In genomic region chr20:38168791-38169589, GRCh38 we compare ENCODE assay signal across 1 cellular context.
TF ChIP-seq lines count a peak whose summit lies in the region.

No MANE protein-coding gene starts in this region.

TF ChIP-seq in HepG2, 621 proteins besides CTCF, POLR2A, EP300 and RAD21 (continued from another document):
- no peak for TF ChIP-seq MATR3 (CRISPR knock-in tag; IDR thresholded peaks at IDR 0.05)
- peak; percentile 29; the same call in 1 of the 2 replicates for TF ChIP-seq MED1 (CRISPR knock-in tag; IDR thresholded peaks at IDR 0.05)
- peak; percentile 36; the same call in 1 of the 2 replicates for TF ChIP-seq NR2F2 (IDR thresholded peaks at IDR 0.05; ENCODE audit: borderline replicate concordance, low read depth)
- no peak for TF ChIP-seq ZNF660 (CRISPR knock-in tag; IDR thresholded peaks at IDR 0.05; ENCODE audit: borderline replicate concordance, low read depth)
- TF ChIP-seq ZNF138 (CRISPR knock-in tag; IDR thresholded peaks at IDR 0.05; ENCODE audit: low read depth): no peak
- TF ChIP-seq NR2C2 (CRISPR knock-in tag; IDR thresholded peaks at IDR 0.05; ENCODE audit: borderline replicate concordance): peak; percentile 82
- TF ChIP-seq PAXIP1 (CRISPR knock-in tag; conservative IDR thresholded peaks at IDR 0.05): peak; percentile 70
- TF ChIP-seq ZNF232 (CRISPR knock-in tag; IDR thresholded peaks at IDR 0.05; ENCODE audit: borderline replicate concordance): peak; percentile 68; the same call in 1 of the 2 replicates
- TF ChIP-seq PHF8 (CRISPR knock-in tag; IDR thresholded peaks at IDR 0.05): 0 out of 2 replicates have a peak, but pooled peaks have one; percentile 29
- TF ChIP-seq SOX13 (IDR thresholded peaks at IDR 0.05): no peak
- TF ChIP-seq SOX13 (CRISPR knock-in tag; conservative IDR thresholded peaks at IDR 0.05 in 1 of 2, IDR thresholded peaks at IDR 0.05 in 1 of 2): peak in 1 of 2 experiments; percentile 56; a peak in 1 of 4 replicates
- TF ChIP-seq ZNF253 (CRISPR knock-in tag; IDR thresholded peaks at IDR 0.05; ENCODE audit: borderline replicate concordance): no peak
- TF ChIP-seq ZBTB37 (CRISPR knock-in tag; IDR thresholded peaks at IDR 0.05): no peak
- peak; percentile 99 for TF ChIP-seq ZKSCAN8 (CRISPR knock-in tag; IDR thresholded peaks at IDR 0.05; ENCODE audit: borderline replicate concordance)
- TF ChIP-seq ETV5 (CRISPR knock-in tag; IDR thresholded peaks at IDR 0.05; ENCODE audit: borderline replicate concordance): peak; percentile 91
- TF ChIP-seq TEAD3 (CRISPR knock-in tag; optimal IDR thresholded peaks at IDR 0.05; ENCODE audit: borderline replicate concordance): peak; percentile 61
- TF ChIP-seq FOSL2 (CRISPR knock-in tag; IDR thresholded peaks at IDR 0.05): peak; percentile 46
- no peak for TF ChIP-seq ZNF720 (CRISPR knock-in tag; IDR thresholded peaks at IDR 0.05)
- TF ChIP-seq RXRA (CRISPR knock-in tag; IDR thresholded peaks at IDR 0.05): 0 out of 2 replicates have a peak, but pooled peaks have one; percentile 55
- TF ChIP-seq ZNF761 (CRISPR knock-in tag; conservative IDR thresholded peaks at IDR 0.05): no peak
- no peak for TF ChIP-seq MED13 (CRISPR knock-in tag; IDR thresholded peaks at IDR 0.05)
- no peak for TF ChIP-seq TCF7 (IDR thresholded peaks at IDR 0.05; ENCODE audit: low read depth)
- no peak for TF ChIP-seq EEA1 (CRISPR knock-in tag; IDR thresholded peaks at IDR 0.05; ENCODE audit: borderline replicate concordance)
- no peak for TF ChIP-seq RFX1 (IDR thresholded peaks at IDR 0.05)
- TF ChIP-seq FOXC1 (CRISPR knock-in tag; IDR thresholded peaks at IDR 0.05; ENCODE audit: borderline replicate concordance): no peak
- TF ChIP-seq TSC22D2 (CRISPR knock-in tag; IDR thresholded peaks at IDR 0.05; ENCODE audit: borderline replicate concordance): no peak
- TF ChIP-seq ZBTB7A (CRISPR knock-in tag; IDR thresholded peaks at IDR 0.05): no peak
- TF ChIP-seq HDAC2 (CRISPR knock-in tag; IDR thresholded peaks at IDR 0.05): peak; percentile 52
- TF ChIP-seq ZMYM2 (CRISPR knock-in tag; IDR thresholded peaks at IDR 0.05): peak; percentile 73; the same call in 1 of the 2 replicates
- 0 out of 2 replicates have a peak, but pooled peaks have one; percentile 38 for TF ChIP-seq HOXA3 (CRISPR knock-in tag; IDR thresholded peaks at IDR 0.05)
- peak; percentile 55 for TF ChIP-seq BCL6 (CRISPR knock-in tag; IDR thresholded peaks at IDR 0.05)
TF ChIP-seq in HepG2: peak in this region for 68.
